1 cellular context compared by ENCODE assay signal in the genomic region with DNA sequence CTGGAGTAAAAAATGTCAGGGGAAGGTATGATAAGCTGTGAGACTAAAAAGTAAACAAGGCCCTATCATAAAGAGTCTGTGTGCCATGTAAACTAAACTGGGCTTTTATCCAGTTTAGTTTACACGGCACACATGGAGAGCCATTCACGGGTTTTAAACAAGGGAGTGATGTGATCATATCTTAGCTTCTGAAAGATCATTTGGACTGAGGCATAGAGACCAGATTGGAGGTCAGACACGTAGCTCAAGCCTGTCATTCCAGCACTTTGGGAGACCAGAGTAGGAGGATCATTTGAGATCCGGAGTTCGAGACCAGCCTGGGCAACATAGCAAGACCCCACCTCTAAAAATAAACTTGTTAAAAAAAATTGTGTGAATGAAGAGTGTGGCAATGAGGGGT.
TF ChIP-seq lines count a peak whose summit lies in the region.

No MANE protein-coding gene starts in this region.

TF ChIP-seq in HepG2, 621 proteins besides CTCF, POLR2A, EP300 and RAD21 (continues in another document):
- peak; percentile 50; the same call in 1 of the 2 replicates for TF ChIP-seq MIXL1 (CRISPR knock-in tag; IDR thresholded peaks at IDR 0.05)
- no peak for TF ChIP-seq ZNF557 (CRISPR knock-in tag; IDR thresholded peaks at IDR 0.05)
- 0 out of 2 replicates have a peak, but pooled peaks have one; percentile 21 for TF ChIP-seq GFI1 (CRISPR knock-in tag; IDR thresholded peaks at IDR 0.05; ENCODE audit: borderline replicate concordance)
- TF ChIP-seq KLF13 (CRISPR knock-in tag; IDR thresholded peaks at IDR 0.05): no peak
- TF ChIP-seq ZSCAN20 (CRISPR knock-in tag; IDR thresholded peaks at IDR 0.05; ENCODE audit: borderline replicate concordance): no peak
- TF ChIP-seq, protein P1, sequence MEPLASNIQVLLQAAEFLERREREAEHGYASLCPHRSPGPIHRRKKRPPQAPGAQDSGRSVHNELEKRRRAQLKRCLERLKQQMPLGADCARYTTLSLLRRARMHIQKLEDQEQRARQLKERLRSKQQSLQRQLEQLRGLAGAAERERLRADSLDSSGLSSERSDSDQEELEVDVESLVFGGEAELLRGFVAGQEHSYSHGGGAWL (CRISPR knock-in tag; IDR thresholded peaks at IDR 0.05): no peak
- TF ChIP-seq ATF7-NPFF (CRISPR knock-in tag; IDR thresholded peaks at IDR 0.05; ENCODE audit: low read depth): no peak
- no peak for TF ChIP-seq MXI1 (IDR thresholded peaks at IDR 0.05; ENCODE audit: borderline replicate concordance, low read depth, low read length)
- TF ChIP-seq ZNF607 (CRISPR knock-in tag; IDR thresholded peaks at IDR 0.05; ENCODE audit: borderline replicate concordance): 0 out of 2 replicates have a peak, but pooled peaks have one; percentile 4
- 0 out of 2 replicates have a peak, but pooled peaks have one; percentile 17 for TF ChIP-seq HDAC2 (CRISPR knock-in tag; IDR thresholded peaks at IDR 0.05)
- TF ChIP-seq, protein P2, sequence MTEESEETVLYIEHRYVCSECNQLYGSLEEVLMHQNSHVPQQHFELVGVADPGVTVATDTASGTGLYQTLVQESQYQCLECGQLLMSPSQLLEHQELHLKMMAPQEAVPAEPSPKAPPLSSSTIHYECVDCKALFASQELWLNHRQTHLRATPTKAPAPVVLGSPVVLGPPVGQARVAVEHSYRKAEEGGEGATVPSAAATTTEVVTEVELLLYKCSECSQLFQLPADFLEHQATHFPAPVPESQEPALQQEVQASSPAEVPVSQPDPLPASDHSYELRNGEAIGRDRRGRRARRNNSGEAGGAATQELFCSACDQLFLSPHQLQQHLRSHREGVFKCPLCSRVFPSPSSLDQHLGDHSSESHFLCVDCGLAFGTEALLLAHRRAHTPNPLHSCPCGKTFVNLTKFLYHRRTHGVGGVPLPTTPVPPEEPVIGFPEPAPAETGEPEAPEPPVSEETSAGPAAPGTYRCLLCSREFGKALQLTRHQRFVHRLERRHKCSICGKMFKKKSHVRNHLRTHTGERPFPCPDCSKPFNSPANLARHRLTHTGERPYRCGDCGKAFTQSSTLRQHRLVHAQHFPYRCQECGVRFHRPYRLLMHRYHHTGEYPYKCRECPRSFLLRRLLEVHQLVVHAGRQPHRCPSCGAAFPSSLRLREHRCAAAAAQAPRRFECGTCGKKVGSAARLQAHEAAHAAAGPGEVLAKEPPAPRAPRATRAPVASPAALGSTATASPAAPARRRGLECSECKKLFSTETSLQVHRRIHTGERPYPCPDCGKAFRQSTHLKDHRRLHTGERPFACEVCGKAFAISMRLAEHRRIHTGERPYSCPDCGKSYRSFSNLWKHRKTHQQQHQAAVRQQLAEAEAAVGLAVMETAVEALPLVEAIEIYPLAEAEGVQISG (CRISPR knock-in tag; IDR thresholded peaks at IDR 0.05): peak; percentile 22; the same call in 1 of the 2 replicates
- TF ChIP-seq, protein P3, sequence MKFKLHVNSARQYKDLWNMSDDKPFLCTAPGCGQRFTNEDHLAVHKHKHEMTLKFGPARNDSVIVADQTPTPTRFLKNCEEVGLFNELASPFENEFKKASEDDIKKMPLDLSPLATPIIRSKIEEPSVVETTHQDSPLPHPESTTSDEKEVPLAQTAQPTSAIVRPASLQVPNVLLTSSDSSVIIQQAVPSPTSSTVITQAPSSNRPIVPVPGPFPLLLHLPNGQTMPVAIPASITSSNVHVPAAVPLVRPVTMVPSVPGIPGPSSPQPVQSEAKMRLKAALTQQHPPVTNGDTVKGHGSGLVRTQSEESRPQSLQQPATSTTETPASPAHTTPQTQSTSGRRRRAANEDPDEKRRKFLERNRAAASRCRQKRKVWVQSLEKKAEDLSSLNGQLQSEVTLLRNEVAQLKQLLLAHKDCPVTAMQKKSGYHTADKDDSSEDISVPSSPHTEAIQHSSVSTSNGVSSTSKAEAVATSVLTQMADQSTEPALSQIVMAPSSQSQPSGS (CRISPR knock-in tag; IDR thresholded peaks at IDR 0.05): no peak
- TF ChIP-seq, protein P4, sequence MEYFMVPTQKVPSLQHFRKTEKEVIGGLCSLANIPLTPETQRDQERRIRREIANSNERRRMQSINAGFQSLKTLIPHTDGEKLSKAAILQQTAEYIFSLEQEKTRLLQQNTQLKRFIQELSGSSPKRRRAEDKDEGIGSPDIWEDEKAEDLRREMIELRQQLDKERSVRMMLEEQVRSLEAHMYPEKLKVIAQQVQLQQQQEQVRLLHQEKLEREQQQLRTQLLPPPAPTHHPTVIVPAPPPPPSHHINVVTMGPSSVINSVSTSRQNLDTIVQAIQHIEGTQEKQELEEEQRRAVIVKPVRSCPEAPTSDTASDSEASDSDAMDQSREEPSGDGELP (IDR thresholded peaks at IDR 0.05; ENCODE audit: borderline replicate concordance, low read depth): no peak
- TF ChIP-seq, protein P5, sequence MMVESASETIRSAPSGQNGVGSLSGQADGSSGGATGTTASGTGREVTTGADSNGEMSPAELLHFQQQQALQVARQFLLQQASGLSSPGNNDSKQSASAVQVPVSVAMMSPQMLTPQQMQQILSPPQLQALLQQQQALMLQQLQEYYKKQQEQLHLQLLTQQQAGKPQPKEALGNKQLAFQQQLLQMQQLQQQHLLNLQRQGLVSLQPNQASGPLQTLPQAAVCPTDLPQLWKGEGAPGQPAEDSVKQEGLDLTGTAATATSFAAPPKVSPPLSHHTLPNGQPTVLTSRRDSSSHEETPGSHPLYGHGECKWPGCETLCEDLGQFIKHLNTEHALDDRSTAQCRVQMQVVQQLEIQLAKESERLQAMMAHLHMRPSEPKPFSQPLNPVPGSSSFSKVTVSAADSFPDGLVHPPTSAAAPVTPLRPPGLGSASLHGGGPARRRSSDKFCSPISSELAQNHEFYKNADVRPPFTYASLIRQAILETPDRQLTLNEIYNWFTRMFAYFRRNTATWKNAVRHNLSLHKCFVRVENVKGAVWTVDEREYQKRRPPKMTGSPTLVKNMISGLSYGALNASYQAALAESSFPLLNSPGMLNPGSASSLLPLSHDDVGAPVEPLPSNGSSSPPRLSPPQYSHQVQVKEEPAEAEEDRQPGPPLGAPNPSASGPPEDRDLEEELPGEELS (CRISPR knock-in tag; IDR thresholded peaks at IDR 0.05): peak; percentile 47; the same call in 1 of the 2 replicates
- peak; percentile 65; the same call in 1 of the 2 replicates for TF ChIP-seq FOXK2 (IDR thresholded peaks at IDR 0.05)
- TF ChIP-seq, protein P6, sequence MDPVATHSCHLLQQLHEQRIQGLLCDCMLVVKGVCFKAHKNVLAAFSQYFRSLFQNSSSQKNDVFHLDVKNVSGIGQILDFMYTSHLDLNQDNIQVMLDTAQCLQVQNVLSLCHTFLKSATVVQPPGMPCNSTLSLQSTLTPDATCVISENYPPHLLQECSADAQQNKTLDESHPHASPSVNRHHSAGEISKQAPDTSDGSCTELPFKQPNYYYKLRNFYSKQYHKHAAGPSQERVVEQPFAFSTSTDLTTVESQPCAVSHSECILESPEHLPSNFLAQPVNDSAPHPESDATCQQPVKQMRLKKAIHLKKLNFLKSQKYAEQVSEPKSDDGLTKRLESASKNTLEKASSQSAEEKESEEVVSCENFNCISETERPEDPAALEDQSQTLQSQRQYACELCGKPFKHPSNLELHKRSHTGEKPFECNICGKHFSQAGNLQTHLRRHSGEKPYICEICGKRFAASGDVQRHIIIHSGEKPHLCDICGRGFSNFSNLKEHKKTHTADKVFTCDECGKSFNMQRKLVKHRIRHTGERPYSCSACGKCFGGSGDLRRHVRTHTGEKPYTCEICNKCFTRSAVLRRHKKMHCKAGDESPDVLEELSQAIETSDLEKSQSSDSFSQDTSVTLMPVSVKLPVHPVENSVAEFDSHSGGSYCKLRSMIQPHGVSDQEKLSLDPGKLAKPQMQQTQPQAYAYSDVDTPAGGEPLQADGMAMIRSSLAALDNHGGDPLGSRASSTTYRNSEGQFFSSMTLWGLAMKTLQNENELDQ (CRISPR knock-in tag; IDR thresholded peaks at IDR 0.05; ENCODE audit: borderline replicate concordance): no peak
- peak; percentile 31; the same call in 1 of the 2 replicates for TF ChIP-seq CREM (IDR thresholded peaks at IDR 0.05)
- TF ChIP-seq CREM (CRISPR knock-in tag; IDR thresholded peaks at IDR 0.05): no peak
- peak; percentile 52; the same call in 1 of the 2 replicates for TF ChIP-seq FOXA3 (CRISPR knock-in tag; IDR thresholded peaks at IDR 0.05)
- TF ChIP-seq SIN3A (IDR thresholded peaks at IDR 0.05; ENCODE audit: borderline replicate concordance, low read depth, low read length): no peak
- TF ChIP-seq MYC (CRISPR knock-in tag; IDR thresholded peaks at IDR 0.05; ENCODE audit: borderline replicate concordance): no peak
- no peak for TF ChIP-seq FOXM1 (CRISPR knock-in tag; IDR thresholded peaks at IDR 0.05)
- no peak for TF ChIP-seq ZNF7 (CRISPR knock-in tag; IDR thresholded peaks at IDR 0.05)
- TF ChIP-seq ZMYM3 (CRISPR knock-in tag; IDR thresholded peaks at IDR 0.05): peak; percentile 60; the same call in 1 of the 2 replicates
- TF ChIP-seq, protein P7, sequence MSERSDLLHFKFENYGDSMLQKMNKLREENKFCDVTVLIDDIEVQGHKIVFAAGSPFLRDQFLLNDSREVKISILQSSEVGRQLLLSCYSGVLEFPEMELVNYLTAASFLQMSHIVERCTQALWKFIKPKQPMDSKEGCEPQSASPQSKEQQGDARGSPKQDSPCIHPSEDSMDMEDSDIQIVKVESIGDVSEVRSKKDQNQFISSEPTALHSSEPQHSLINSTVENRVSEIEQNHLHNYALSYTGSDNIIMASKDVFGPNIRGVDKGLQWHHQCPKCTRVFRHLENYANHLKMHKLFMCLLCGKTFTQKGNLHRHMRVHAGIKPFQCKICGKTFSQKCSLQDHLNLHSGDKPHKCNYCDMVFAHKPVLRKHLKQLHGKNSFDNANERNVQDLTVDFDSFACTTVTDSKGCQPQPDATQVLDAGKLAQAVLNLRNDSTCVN (CRISPR knock-in tag; IDR thresholded peaks at IDR 0.05; ENCODE audit: borderline replicate concordance): no peak
- TF ChIP-seq ZNF737 (CRISPR knock-in tag; IDR thresholded peaks at IDR 0.05; ENCODE audit: borderline replicate concordance): no peak
- no peak for TF ChIP-seq NR2F6 (IDR thresholded peaks at IDR 0.05)
- no peak for TF ChIP-seq NR2F6 (CRISPR knock-in tag; IDR thresholded peaks at IDR 0.05)
- no peak for TF ChIP-seq ZNF256 (CRISPR knock-in tag; conservative IDR thresholded peaks at IDR 0.05)
- TF ChIP-seq ZNF121 (CRISPR knock-in tag; IDR thresholded peaks at IDR 0.05): peak; percentile 94
- TF ChIP-seq ZMYM2 (CRISPR knock-in tag; IDR thresholded peaks at IDR 0.05): 0 out of 2 replicates have a peak, but pooled peaks have one; percentile 45
- TF ChIP-seq, protein P8, sequence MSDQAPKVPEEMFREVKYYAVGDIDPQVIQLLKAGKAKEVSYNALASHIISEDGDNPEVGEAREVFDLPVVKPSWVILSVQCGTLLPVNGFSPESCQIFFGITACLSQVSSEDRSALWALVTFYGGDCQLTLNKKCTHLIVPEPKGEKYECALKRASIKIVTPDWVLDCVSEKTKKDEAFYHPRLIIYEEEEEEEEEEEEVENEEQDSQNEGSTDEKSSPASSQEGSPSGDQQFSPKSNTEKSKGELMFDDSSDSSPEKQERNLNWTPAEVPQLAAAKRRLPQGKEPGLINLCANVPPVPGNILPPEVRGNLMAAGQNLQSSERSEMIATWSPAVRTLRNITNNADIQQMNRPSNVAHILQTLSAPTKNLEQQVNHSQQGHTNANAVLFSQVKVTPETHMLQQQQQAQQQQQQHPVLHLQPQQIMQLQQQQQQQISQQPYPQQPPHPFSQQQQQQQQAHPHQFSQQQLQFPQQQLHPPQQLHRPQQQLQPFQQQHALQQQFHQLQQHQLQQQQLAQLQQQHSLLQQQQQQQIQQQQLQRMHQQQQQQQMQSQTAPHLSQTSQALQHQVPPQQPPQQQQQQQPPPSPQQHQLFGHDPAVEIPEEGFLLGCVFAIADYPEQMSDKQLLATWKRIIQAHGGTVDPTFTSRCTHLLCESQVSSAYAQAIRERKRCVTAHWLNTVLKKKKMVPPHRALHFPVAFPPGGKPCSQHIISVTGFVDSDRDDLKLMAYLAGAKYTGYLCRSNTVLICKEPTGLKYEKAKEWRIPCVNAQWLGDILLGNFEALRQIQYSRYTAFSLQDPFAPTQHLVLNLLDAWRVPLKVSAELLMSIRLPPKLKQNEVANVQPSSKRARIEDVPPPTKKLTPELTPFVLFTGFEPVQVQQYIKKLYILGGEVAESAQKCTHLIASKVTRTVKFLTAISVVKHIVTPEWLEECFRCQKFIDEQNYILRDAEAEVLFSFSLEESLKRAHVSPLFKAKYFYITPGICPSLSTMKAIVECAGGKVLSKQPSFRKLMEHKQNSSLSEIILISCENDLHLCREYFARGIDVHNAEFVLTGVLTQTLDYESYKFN (CRISPR knock-in tag; conservative IDR thresholded peaks at IDR 0.05): 0 out of 2 replicates have a peak, but pooled peaks have one; percentile 34
- no peak for TF ChIP-seq FOXA1 (IDR thresholded peaks at IDR 0.05)
- TF ChIP-seq FOXA1 (CRISPR knock-in tag; IDR thresholded peaks at IDR 0.05): peak; percentile 35; the same call in 1 of the 2 replicates
- TF ChIP-seq, protein P9, sequence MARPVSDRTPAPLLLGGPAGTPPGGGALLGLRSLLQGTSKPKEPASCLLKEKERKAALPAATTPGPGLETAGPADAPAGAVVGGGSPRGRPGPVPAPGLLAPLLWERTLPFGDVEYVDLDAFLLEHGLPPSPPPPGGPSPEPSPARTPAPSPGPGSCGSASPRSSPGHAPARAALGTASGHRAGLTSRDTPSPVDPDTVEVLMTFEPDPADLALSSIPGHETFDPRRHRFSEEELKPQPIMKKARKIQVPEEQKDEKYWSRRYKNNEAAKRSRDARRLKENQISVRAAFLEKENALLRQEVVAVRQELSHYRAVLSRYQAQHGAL (CRISPR knock-in tag; IDR thresholded peaks at IDR 0.05; ENCODE audit: not compliant biosample characterization): no peak
- TF ChIP-seq ZNF619 (CRISPR knock-in tag; IDR thresholded peaks at IDR 0.05): no peak
- TF ChIP-seq GPN1 (CRISPR knock-in tag; IDR thresholded peaks at IDR 0.05; ENCODE audit: borderline replicate concordance): no peak
- TF ChIP-seq CCAR2 (optimal IDR thresholded peaks at IDR 0.05; ENCODE audit: low read depth, low read length): no peak
- TF ChIP-seq ISL2 (CRISPR knock-in tag; IDR thresholded peaks at IDR 0.05): 0 out of 2 replicates have a peak, but pooled peaks have one; percentile 26
- no peak for TF ChIP-seq ZNF567 (CRISPR knock-in tag; IDR thresholded peaks at IDR 0.05; ENCODE audit: borderline replicate concordance)
- peak; percentile 10 for TF ChIP-seq TEAD3 (CRISPR knock-in tag; optimal IDR thresholded peaks at IDR 0.05; ENCODE audit: borderline replicate concordance)
- TF ChIP-seq TBX2 (CRISPR knock-in tag; IDR thresholded peaks at IDR 0.05; ENCODE audit: borderline replicate concordance): peak; percentile 41; the same call in 1 of the 2 replicates
- TF ChIP-seq BCL6 (CRISPR knock-in tag; IDR thresholded peaks at IDR 0.05): peak; percentile 49; the same call in 1 of the 2 replicates
- no peak for TF ChIP-seq FOXP1 (IDR thresholded peaks at IDR 0.05)
- TF ChIP-seq FOXP1 (CRISPR knock-in tag; IDR thresholded peaks at IDR 0.05): peak; percentile 66; the same call in 1 of the 2 replicates
- no peak for TF ChIP-seq XRCC5 (optimal IDR thresholded peaks at IDR 0.05; ENCODE audit: low read length)
- no peak for TF ChIP-seq ZBTB3 (CRISPR knock-in tag; IDR thresholded peaks at IDR 0.05; ENCODE audit: borderline replicate concordance, low read depth)
- TF ChIP-seq, protein P10, sequence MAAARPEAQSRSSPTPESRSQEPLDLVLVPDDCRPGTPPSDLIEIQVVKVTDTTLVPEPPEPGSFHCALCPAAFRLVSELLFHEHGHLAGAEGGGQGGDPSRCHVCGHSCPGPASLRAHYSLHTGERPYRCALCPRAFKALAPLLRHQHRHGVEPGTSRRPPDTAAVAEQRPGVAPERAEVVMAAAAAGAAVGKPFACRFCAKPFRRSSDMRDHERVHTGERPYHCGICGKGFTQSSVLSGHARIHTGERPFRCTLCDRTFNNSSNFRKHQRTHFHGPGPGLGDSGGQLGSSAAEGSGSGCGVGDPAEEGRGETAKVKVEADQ (CRISPR knock-in tag; IDR thresholded peaks at IDR 0.05; ENCODE audit: borderline replicate concordance): 0 out of 2 replicates have a peak, but pooled peaks have one; percentile 34
- TF ChIP-seq MTF2 (CRISPR knock-in tag; IDR thresholded peaks at IDR 0.05; ENCODE audit: borderline replicate concordance): no peak
- no peak for TF ChIP-seq ZNF337 (CRISPR knock-in tag; IDR thresholded peaks at IDR 0.05; ENCODE audit: borderline replicate concordance, low read depth)
